ENCODE assay signal across 9 cellular contexts in genomic region chr18:48868468-48869466, GRCh38.
DNase-seq lines count a peak whose midpoint lies in the region; ATAC-seq, FAIRE-seq and TF ChIP-seq lines count a peak whose summit lies in the region.
"Had no signal": no experiment of that assay in that cellular context is flagged by ENCODE, and none has a peak within 500 bp of the region (broad histone marks: within the 10 kb centered on the region; RNA-seq: fewer than 3 reads in every experiment).

No MANE protein-coding gene starts in this region.

- H3K4me1 ChIP-seq in GM12878 (ENCODE audit: control insufficient read depth, insufficient read depth, low read length): peaks cover 29% of the 10 kb centered on the region

- DNase-seq in DMS79 treated with DMSO at 0.1 percent for 48 hours (lab: John Stamatoyannopoulos, UW) (peak; percentile 25), DMS79 (lab: John Stamatoyannopoulos, UW) (no peak), NOMO-1 treated with DMSO at 0.1 percent for 48 hours (lab: John Stamatoyannopoulos, UW; ENCODE audit: unreplicated experiment) (peak; percentile 71), GM12878 (ENCODE audit: low read depth, low spot score) (peak; percentile 96), H4 (ENCODE audit: low spot score) (no peak), UCSD-AML1 (lab: John Stamatoyannopoulos, UW; ENCODE audit: unreplicated experiment) (no peak)
- DNase-seq in stimulated activated CD4-positive, alpha-beta T cell treated with anti-CD3 and anti-CD28 coated beads, Interleukin-1b, Interleukin-23, amount 100 ng/mL, for 4 hours (ENCODE audit: low read depth in 2 of 2): peak; percentile 8 to 20

- peaks cover 4% of the 10 kb centered on the region; the same call in 1 of the 3 replicates for H3K9me3 ChIP-seq in GM12878 (replicated peaks; ENCODE audit: control insufficient read depth, insufficient read depth, low read length)

- peak overlapping the region; percentile 68 for H2AFZ ChIP-seq in GM12878 (ENCODE audit: control insufficient read depth, low read depth, low read length)

- intact Hi-C loops in GM12878 (cut with micrococcal nuclease; ENCODE audit: unreplicated experiment): loop anchor here (1.0 to 5.0 kb wide), 5 partner anchors 34 to 84 kb away; no protein-coding TSS in a partner anchor

- 0% methylated on average over 14 of the region's 14 CpGs for WGBS in GM12878 (ENCODE audit: insufficient coverage, insufficient replicate concordance, low lambda C conversion rate, missing lambda C conversion rate)

- peak; percentile 84 to 93 for TF ChIP-seq EP300 in GM12878 (IDR thresholded peaks at IDR 0.05; ENCODE audit: borderline replicate concordance in 1 of 2, control insufficient read depth in 1 of 2, low read depth in 2 of 2, low read length in 2 of 2)

- no peaks in the 10 kb centered on the region for H3K27me3 ChIP-seq in GM12878 (replicated peaks in 1 of 2; ENCODE audit: control insufficient read depth in 2 of 2, insufficient read depth in 2 of 2, low read length in 1 of 2)

- ATAC-seq in HG02678 (IDR thresholded peaks at IDR 0.05; ENCODE audit: unreplicated experiment) (peak; percentile 83), GM12878 (peak; percentile 92)

- in situ Hi-C loops in GM12878 (cut with MboI): no loop called here

- H3K4me2 ChIP-seq in GM12878 (ENCODE audit: control insufficient read depth, insufficient read depth): peak overlapping the region; percentile 86

- peak; percentile 73 for TF ChIP-seq POLR2A in GM12878 (IDR thresholded peaks at IDR 0.05; ENCODE audit: low read depth, low read length)

- CTCF ChIA-PET in GM12878 (lab: Yijun Ruan, JAX): interaction anchor here (0.6 to 2.8 kb wide), 15 partner anchors 10 to 310 kb away, joined by 3 to 31 read pairs (median 4); no protein-coding TSS in a partner anchor

- no peaks in the 10 kb centered on the region for H4K20me1 ChIP-seq in GM12878 (ENCODE audit: control insufficient read depth, insufficient read depth)

- POLR2A ChIA-PET in GM12878 (lab: Charles Lee): interaction anchor here (0.7 to 2.5 kb wide), 8 partner anchors 16 to 76 kb away, joined by 3 to 11 read pairs (median 3); no protein-coding TSS in a partner anchor

- TF ChIP-seq RAD21 in GM12878 (IDR thresholded peaks at IDR 0.05; ENCODE audit: insufficient read depth, low read depth, low read length): peak; percentile 28; the same call in 1 of the 2 replicates

- peak overlapping the region; percentile 71 for H3K9ac ChIP-seq in GM12878 (ENCODE audit: control insufficient read depth, insufficient read depth, low read length)

- H3K4me3 ChIP-seq in GM12878: 0 out of 2 replicates have a peak overlapping the region, but pooled peaks have one; percentile 20

- TF ChIP-seq CTCF in GM12878 (IDR thresholded peaks at IDR 0.05 in 2 of 3, conservative IDR thresholded peaks at IDR 0.05 in 1 of 3; ENCODE audit: control insufficient read depth in 2 of 3, extremely low read depth in 1 of 3, insufficient read depth in 1 of 3, low read depth in 3 of 3, low read length in 3 of 3): no peak

- peak overlapping the region; percentile 97 for H3K27ac ChIP-seq in GM12878 (ENCODE audit: control insufficient read depth, insufficient read depth)
- H3K27ac ChIP-seq: 22Rv1 had no signal

- SMC1A ChIA-PET in GM12878 (lab: Charles Lee; ENCODE audit: uncharacterized antibody, unreplicated experiment): interaction anchor here (0.7 to 3.5 kb wide), 31 partner anchors 9 to 309 kb away, joined by 3 to 45 read pairs (median 5); no protein-coding TSS in a partner anchor

- H3K36me3 ChIP-seq in GM12878 (ENCODE audit: control insufficient read depth in 2 of 2, insufficient read depth in 2 of 2, low read length in 1 of 2): no peaks in the 10 kb centered on the region

- peak; percentile 97 for FAIRE-seq in GM12878 (lab: Jason Lieb, UNC)

- RAD21 ChIA-PET in GM12878 (lab: Charles Lee; ENCODE audit: unreplicated experiment): interaction anchor here (0.7 to 3.3 kb wide), 28 partner anchors 16 to 370 kb away, joined by 3 to 36 read pairs (median 5); no protein-coding TSS in a partner anchor

- no peaks in the 10 kb centered on the region for H3K79me2 ChIP-seq in GM12878 (ENCODE audit: control insufficient read depth, insufficient read depth, low read length)

- no TSS peak for BruUV-seq in GM12878 (replicated peaks; lab: Mats Ljungman, UMichigan)

TF ChIP-seq in GM12878, 131 proteins besides CTCF, POLR2A, EP300 and RAD21 (continues in another document):
- 0 out of 2 replicates have a peak, but pooled peaks have one; percentile 30 for TF ChIP-seq RCOR1 (conservative IDR thresholded peaks at IDR 0.05; ENCODE audit: low read depth, low read length)
- TF ChIP-seq RFX5 (IDR thresholded peaks at IDR 0.05; ENCODE audit: low read depth, low read length): no peak
- TF ChIP-seq BMI1 (IDR thresholded peaks at IDR 0.05; ENCODE audit: borderline replicate concordance): peak; percentile 52; the same call in 1 of the 2 replicates
- TF ChIP-seq NR2F1 (conservative IDR thresholded peaks at IDR 0.05): peak; percentile 89
- TF ChIP-seq WRNIP1 (IDR thresholded peaks at IDR 0.05; ENCODE audit: borderline replicate concordance, low read depth, low read length): no peak
- peak; percentile 78; the same call in 1 of the 2 replicates for TF ChIP-seq CBFB (IDR thresholded peaks at IDR 0.05; ENCODE audit: low read depth)
- peak; percentile 64; the same call in 1 of the 2 replicates for TF ChIP-seq IRF4 (IDR thresholded peaks at IDR 0.05; ENCODE audit: low read depth, low read length)
- TF ChIP-seq, protein P1, sequence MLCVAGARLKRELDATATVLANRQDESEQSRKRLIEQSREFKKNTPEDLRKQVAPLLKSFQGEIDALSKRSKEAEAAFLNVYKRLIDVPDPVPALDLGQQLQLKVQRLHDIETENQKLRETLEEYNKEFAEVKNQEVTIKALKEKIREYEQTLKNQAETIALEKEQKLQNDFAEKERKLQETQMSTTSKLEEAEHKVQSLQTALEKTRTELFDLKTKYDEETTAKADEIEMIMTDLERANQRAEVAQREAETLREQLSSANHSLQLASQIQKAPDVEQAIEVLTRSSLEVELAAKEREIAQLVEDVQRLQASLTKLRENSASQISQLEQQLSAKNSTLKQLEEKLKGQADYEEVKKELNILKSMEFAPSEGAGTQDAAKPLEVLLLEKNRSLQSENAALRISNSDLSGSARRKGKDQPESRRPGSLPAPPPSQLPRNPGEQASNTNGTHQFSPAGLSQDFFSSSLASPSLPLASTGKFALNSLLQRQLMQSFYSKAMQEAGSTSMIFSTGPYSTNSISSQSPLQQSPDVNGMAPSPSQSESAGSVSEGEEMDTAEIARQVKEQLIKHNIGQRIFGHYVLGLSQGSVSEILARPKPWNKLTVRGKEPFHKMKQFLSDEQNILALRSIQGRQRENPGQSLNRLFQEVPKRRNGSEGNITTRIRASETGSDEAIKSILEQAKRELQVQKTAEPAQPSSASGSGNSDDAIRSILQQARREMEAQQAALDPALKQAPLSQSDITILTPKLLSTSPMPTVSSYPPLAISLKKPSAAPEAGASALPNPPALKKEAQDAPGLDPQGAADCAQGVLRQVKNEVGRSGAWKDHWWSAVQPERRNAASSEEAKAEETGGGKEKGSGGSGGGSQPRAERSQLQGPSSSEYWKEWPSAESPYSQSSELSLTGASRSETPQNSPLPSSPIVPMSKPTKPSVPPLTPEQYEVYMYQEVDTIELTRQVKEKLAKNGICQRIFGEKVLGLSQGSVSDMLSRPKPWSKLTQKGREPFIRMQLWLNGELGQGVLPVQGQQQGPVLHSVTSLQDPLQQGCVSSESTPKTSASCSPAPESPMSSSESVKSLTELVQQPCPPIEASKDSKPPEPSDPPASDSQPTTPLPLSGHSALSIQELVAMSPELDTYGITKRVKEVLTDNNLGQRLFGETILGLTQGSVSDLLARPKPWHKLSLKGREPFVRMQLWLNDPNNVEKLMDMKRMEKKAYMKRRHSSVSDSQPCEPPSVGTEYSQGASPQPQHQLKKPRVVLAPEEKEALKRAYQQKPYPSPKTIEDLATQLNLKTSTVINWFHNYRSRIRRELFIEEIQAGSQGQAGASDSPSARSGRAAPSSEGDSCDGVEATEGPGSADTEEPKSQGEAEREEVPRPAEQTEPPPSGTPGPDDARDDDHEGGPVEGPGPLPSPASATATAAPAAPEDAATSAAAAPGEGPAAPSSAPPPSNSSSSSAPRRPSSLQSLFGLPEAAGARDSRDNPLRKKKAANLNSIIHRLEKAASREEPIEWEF (IDR thresholded peaks at IDR 0.05; ENCODE audit: insufficient replicate concordance, low read depth, low read length): no peak
- TF ChIP-seq FOXK2 (IDR thresholded peaks at IDR 0.05): no peak
- TF ChIP-seq IKZF1 (conservative IDR thresholded peaks at IDR 0.05): peak; percentile 71
- 0 out of 2 replicates have a peak, but pooled peaks have one; percentile 36 for TF ChIP-seq MAX (IDR thresholded peaks at IDR 0.05; ENCODE audit: low read depth, low read length)
- no peak for TF ChIP-seq ZNF24 (IDR thresholded peaks at IDR 0.05)
- peak; percentile 91 for TF ChIP-seq ZNF217 (IDR thresholded peaks at IDR 0.05)
- peak; percentile 56; the same call in 1 of the 2 replicates for TF ChIP-seq ZNF207 (IDR thresholded peaks at IDR 0.05; ENCODE audit: borderline replicate concordance)
- TF ChIP-seq DPF2 (IDR thresholded peaks at IDR 0.05): peak; percentile 86
- TF ChIP-seq JUNB (IDR thresholded peaks at IDR 0.05): peak; percentile 68
- peak; percentile 81; the same call in 1 of the 2 replicates for TF ChIP-seq MTA2 (IDR thresholded peaks at IDR 0.05; ENCODE audit: low read depth)
- TF ChIP-seq GABPA (IDR thresholded peaks at IDR 0.05; ENCODE audit: low read depth): no peak
- peak; percentile 11 for TF ChIP-seq RELA (IDR thresholded peaks at IDR 0.05; ENCODE audit: borderline replicate concordance, partially characterized antibody)
- peak; percentile 96 for TF ChIP-seq HDGF (IDR thresholded peaks at IDR 0.05)
- no peak; the same call in 1 of the 2 replicates for TF ChIP-seq YY1 (IDR thresholded peaks at IDR 0.05; ENCODE audit: low read depth, low read length)
- peak; percentile 91; the same call in 1 of the 2 replicates for TF ChIP-seq BACH1 (IDR thresholded peaks at IDR 0.05; ENCODE audit: borderline replicate concordance)
- TF ChIP-seq SPI1 (IDR thresholded peaks at IDR 0.05; ENCODE audit: borderline replicate concordance, insufficient read depth, low read depth, low read length): peak; percentile 98

Comparison
In these comparisons a context has a peak if more than half of its experiments do, and no peak if none do; other contexts are left out.
1. DNase-seq: peak in DMS79 treated with DMSO at 0.1 percent for 48 hours (single experiment), NOMO-1 treated with DMSO at 0.1 percent for 48 hours (single experiment), GM12878 (single experiment) and stimulated activated CD4-positive, alpha-beta T cell treated with anti-CD3 and anti-CD28 coated beads, Interleukin-1b, Interleukin-23, amount 100 ng/mL, for 4 hours (2 of 2); none in DMS79 (single experiment), H4 (single experiment) and UCSD-AML1 (single experiment).